ENCODE assay signal across 8 cellular contexts in the genomic region with DNA sequence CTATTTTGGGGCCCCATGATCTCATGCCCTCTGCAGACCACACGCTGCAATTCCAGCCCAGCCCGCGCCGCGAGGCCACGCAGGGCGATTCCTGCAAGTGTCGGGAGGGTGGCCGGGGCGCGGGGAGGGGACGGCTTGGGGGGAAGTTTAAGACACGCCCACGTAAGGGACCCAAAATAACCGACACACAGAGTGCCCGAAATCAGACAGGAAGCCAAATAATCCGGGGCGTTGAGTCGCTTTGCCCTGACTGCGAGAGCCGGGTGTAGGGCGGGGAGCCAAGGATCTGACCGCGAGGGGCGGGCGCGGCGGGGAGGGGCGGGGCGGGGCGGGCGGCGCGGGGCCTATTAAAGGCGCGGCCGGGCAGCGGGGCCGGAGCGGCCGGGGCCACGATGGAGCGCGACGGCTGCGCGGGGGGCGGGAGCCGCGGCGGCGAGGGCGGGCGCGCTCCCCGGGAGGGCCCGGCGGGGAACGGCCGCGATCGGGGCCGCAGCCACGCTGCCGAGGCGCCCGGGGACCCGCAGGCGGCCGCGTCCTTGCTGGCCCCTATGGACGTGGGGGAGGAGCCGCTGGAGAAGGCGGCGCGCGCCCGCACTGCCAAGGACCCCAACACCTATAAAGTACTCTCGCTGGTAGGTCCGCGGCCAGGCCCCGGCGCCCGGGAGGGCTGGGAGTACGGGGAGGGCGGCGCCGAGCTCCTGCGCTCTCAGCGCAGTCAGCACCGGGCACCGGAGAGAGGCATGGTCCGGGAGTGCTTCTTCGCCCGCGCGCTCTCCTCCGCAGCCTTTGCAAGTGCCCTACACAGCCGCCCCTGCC.
A peak's percentile ranks its signal among the peaks of the same experiment; 100 is the strongest.
DNase-seq lines count a peak whose midpoint lies in the region; ATAC-seq and TF ChIP-seq lines count a peak whose summit lies in the region.

Gene ENPP1 (plus strand): TSS at position 377 of the 816 bp plus-strand sequence. CDS start 16 bp downstream, at position 393.

- no peak within 1 kb of the TSS for H3K27ac Mint-ChIP-seq in nephron progenitor cell

- ATAC-seq in GM19397 (IDR thresholded peaks at IDR 0.05; ENCODE audit: unreplicated experiment), result peak; percentile 69

- TF ChIP-seq CTCF in AG10803 (conservative IDR thresholded peaks at IDR 0.05; ENCODE audit: low read length) (peak; percentile 36), nephron progenitor cell (IDR thresholded peaks at IDR 0.05) (no peak)

- peaks cover 5% of the 10 kb centered on the region for H3K9me3 Mint-ChIP-seq in nephron progenitor cell

- H3K4me1 Mint-ChIP-seq in nephron progenitor cell, result peaks cover 15% of the 10 kb centered on the region

- peak within 1 kb of the TSS; percentile 92 for H3K4me3 Mint-ChIP-seq in nephron progenitor cell

- H3K36me3 Mint-ChIP-seq in nephron progenitor cell (ENCODE audit: low read depth), result no peaks in the 10 kb centered on the region

- peaks cover 29% of the 10 kb centered on the region for H3K27me3 Mint-ChIP-seq in nephron progenitor cell (ENCODE audit: low read depth, poor library complexity)

- peak; percentile 80 for DNase-seq in AG10803 (ENCODE audit: low read depth)
- DNase-seq in HS-5 (ENCODE audit: low read depth), result peak; percentile 43
- DNase-seq in SHP77 (lab: John Stamatoyannopoulos, UW), result peak; percentile 56 to 63
- peak; percentile 21 for DNase-seq in activated gamma-delta T cell (lab: John Stamatoyannopoulos, UW)
- DNase-seq in foreskin melanocyte, result peak; percentile 44
- DNase-seq in nephron progenitor cell, result peak; percentile 76
- peak; percentile 63 for DNase-seq in superior temporal gyrus (ENCODE audit: extremely low spot score)

- H3K4me3 ChIP-seq in AG10803 (ENCODE audit: low read length), result peak within 1 kb of the TSS; percentile 72

Comparison
In these comparisons a context has a peak if more than half of its experiments do, and no peak if none do; other contexts are left out.
1. Peak in every context shown above with its lines: DNase-seq, ATAC-seq and H3K4me3 ChIP-seq.
2. DNase-seq: peak in every context shown above with its lines; median percentile 80 in AG10803; 76 in nephron progenitor cell; 63 in superior temporal gyrus; 60 in SHP77; 44 in foreskin melanocyte; 43 in HS-5; 21 in activated gamma-delta T cell.